ENCODE assay signal across 8 cellular contexts in genomic region chr19:485583-486236, GRCh38. TPM values are rescaled to one million over a fixed set of nuclear protein-coding genes. Genes with fewer than 3 reads are reported as not detected.
DNase-seq lines count a peak whose midpoint lies in the region; ATAC-seq and TF ChIP-seq lines count a peak whose summit lies in the region.

No MANE protein-coding gene starts in this region.

- intact Hi-C loops in PC-9 (cut with micrococcal nuclease; ENCODE audit: unreplicated experiment) (no loop called here), prostate gland (cut with DNase I) (no loop called here)

- peaks cover 18% of the 10 kb centered on the region for H3F3A ChIP-seq in PC-9 (ENCODE audit: insufficient read depth, low read depth)

- H3K9me2 ChIP-seq in PC-9 (ENCODE audit: insufficient read depth): no peaks in the 10 kb centered on the region

- peak in 1 of 2 donors; percentile 3 for TF ChIP-seq POLR2A in gastroesophageal sphincter (IDR thresholded peaks at IDR 0.05)
- peak; percentile 41 for TF ChIP-seq POLR2A in prostate gland (IDR thresholded peaks at IDR 0.05)

- CTCF ChIA-PET in PC-9 (lab: Charles Lee): no interaction called here

- H3K27me3 ChIP-seq in PC-9 (ENCODE audit: insufficient read depth, low read depth) (no peaks in the 10 kb centered on the region), gastroesophageal sphincter (peaks cover 39% of the 10 kb centered on the region), prostate gland (replicated peaks; ENCODE audit: insufficient read depth) (no peaks in the 10 kb centered on the region)

- POLR2A ChIA-PET in PC-9 (lab: Charles Lee; ENCODE audit: unreplicated experiment): no interaction called here

- H3K36me3 ChIP-seq in PC-9 (ENCODE audit: low read depth): no peaks in the 10 kb centered on the region
- no peaks in the 10 kb centered on the region for H3K36me3 ChIP-seq in gastroesophageal sphincter
- no peaks in the 10 kb centered on the region for H3K36me3 ChIP-seq in prostate gland

- no peaks in the 10 kb centered on the region for H4K20me1 ChIP-seq in PC-9 (ENCODE audit: insufficient read depth)

- no peak overlapping the region for H3K27ac ChIP-seq in PC-9
- peak overlapping the region in 1 of 4 donors; percentile 4 for H3K27ac ChIP-seq in gastroesophageal sphincter
- peak overlapping the region; percentile 37 to 51 for H3K27ac ChIP-seq in prostate gland
- no peak overlapping the region for H3K27ac ChIP-seq in coronary artery

- peaks cover 6% of the 10 kb centered on the region; the same call in 1 of the 2 replicates for H3K79me2 ChIP-seq in PC-9 (ENCODE audit: low read depth)

- no peak for TF ChIP-seq CTCF in PC-9 (conservative IDR thresholded peaks at IDR 0.05)
- no peak for TF ChIP-seq CTCF in gastroesophageal sphincter (IDR thresholded peaks at IDR 0.05)
- no peak for TF ChIP-seq CTCF in prostate gland (IDR thresholded peaks at IDR 0.05)
- TF ChIP-seq CTCF in coronary artery (IDR thresholded peaks at IDR 0.05): no peak

- ATAC-seq in gastroesophageal sphincter (peak; percentile 54), HG03442 (IDR thresholded peaks at IDR 0.05; ENCODE audit: unreplicated experiment) (no peak), HG02938 (IDR thresholded peaks at IDR 0.05; ENCODE audit: unreplicated experiment) (no peak)

- H3K4me3 ChIP-seq in PC-9 (no peak overlapping the region), gastroesophageal sphincter (no peak overlapping the region), prostate gland (no peak overlapping the region), coronary artery (no peak overlapping the region)

- H3K9me3 ChIP-seq in PC-9 (ENCODE audit: insufficient read depth, low read depth) (no peaks in the 10 kb centered on the region), gastroesophageal sphincter (no peaks in the 10 kb centered on the region), prostate gland (no peaks in the 10 kb centered on the region)

- H3K4me1 ChIP-seq in PC-9 (replicated peaks; ENCODE audit: insufficient read depth) (peaks cover 11% of the 10 kb centered on the region; the same call in 1 of the 2 replicates), gastroesophageal sphincter (peaks cover 0 to 24% (median 4%) of the 10 kb centered on the region in 3 donors), prostate gland (replicated peaks) (peaks cover 6% of the 10 kb centered on the region)

- H3K4me2 ChIP-seq in PC-9: peak overlapping the region; percentile 52

- whole genome bisulfite sequencing in gastroesophageal sphincter (ENCODE audit: low coverage in 1 of 2), 2 donors: 0% methylated on average over 2 to 4 of the region's 23 CpGs
- 14% methylated on average over 23 of the region's 23 CpGs for WGBS in prostate gland

- peak; percentile 64 for DNase-seq in GM03348 (ENCODE audit: low spot score)
- peak; percentile 58 to 60 for DNase-seq in PC-9
- no peak for DNase-seq in prostate gland (ENCODE audit: low spot score)
- no peak for DNase-seq in activated effector memory CD4-positive, alpha-beta T cell treated with Interleukin-2 at 50 U/mL for 16 hours
- DNase-seq in coronary artery (ENCODE audit: low spot score): no peak

- no peak for TF ChIP-seq EP300 in gastroesophageal sphincter (IDR thresholded peaks at IDR 0.05)

- no TSS peak for BruUV-seq in PC-9 (replicated peaks; lab: Mats Ljungman, UMichigan)

- no peak overlapping the region; the same call in 1 of the 2 replicates for H2AFZ ChIP-seq in PC-9

RNA-seq across cellular contexts. Expression of gene MADCAM1, which starts 10.6 kb away (rescaled TPM):
- total RNA-seq in PC-9 (2021) (1.1 and 1.7 TPM in 2 replicates), gastroesophageal sphincter (under 1 TPM in 3 of 4 donors, not detected in 1; 0.20 to 0.46 (median 0.40) TPM), prostate gland (under 1 TPM; 0.80 to 0.91 TPM)

RNA-seq across cellular contexts. Expression of gene TPGS1, which starts 21.6 kb away (rescaled TPM):
- total RNA-seq in PC-9 (2021): 13.8 and 25.7 TPM in 2 replicates
- total RNA-seq in gastroesophageal sphincter: 10 to 100 TPM; 50.3 to 83.9 (median 69.7) TPM
- total RNA-seq in prostate gland: 10 to 100 TPM; 90.0 to 94.9 TPM

RNA-seq across cellular contexts. Expression of gene SHC2, which starts 24.9 kb away (rescaled TPM):
- 0.70 and 0.73 TPM in 2 replicates for total RNA-seq in PC-9 (2021)
- total RNA-seq in gastroesophageal sphincter: 10 to 100 TPM; 14.7 to 24.6 (median 20.4) TPM
- 10 to 100 TPM; 52.2 to 83.4 TPM for total RNA-seq in prostate gland

RNA-seq across cellular contexts. Expression of gene CDC34, which starts 45.9 kb away (rescaled TPM):
- total RNA-seq in PC-9 (2021) (93.3 and 98.2 TPM in 2 replicates), gastroesophageal sphincter (10 to 100 TPM; 43.2 to 86.9 (median 70.2) TPM), prostate gland (100 to 1,000 TPM in 1 of 2 donors, 10 to 100 TPM in 1; 93.4 to 159 TPM)

RNA-seq across cellular contexts. Expression of gene GZMM, which starts 58.1 kb away (rescaled TPM):
- total RNA-seq in PC-9 (2021) (0.39 and 0.88 TPM in 2 replicates), gastroesophageal sphincter (1 to 10 TPM in 1 of 4 donors, under 1 TPM in 1, not detected in 2; 0.62 to 1.8 TPM), prostate gland (under 1 TPM in 1 of 2 donors, not detected in 1; 0.68 TPM)

Comparison
In these comparisons a context has a peak if more than half of its experiments do, and no peak if none do; other contexts are left out.
1. DNase-seq: peak in GM03348 (single experiment) and PC-9 (2 of 2); none in prostate gland (single experiment), activated effector memory CD4-positive, alpha-beta T cell treated with Interleukin-2 at 50 U/mL for 16 hours (single experiment) and coronary artery (single experiment).
2. H3K27ac ChIP-seq: peak in prostate gland (2 of 2); none in PC-9 (single experiment) and coronary artery (0 of 2).